Comparison of ENCODE assay signal across 8 cellular contexts in the genomic region with DNA sequence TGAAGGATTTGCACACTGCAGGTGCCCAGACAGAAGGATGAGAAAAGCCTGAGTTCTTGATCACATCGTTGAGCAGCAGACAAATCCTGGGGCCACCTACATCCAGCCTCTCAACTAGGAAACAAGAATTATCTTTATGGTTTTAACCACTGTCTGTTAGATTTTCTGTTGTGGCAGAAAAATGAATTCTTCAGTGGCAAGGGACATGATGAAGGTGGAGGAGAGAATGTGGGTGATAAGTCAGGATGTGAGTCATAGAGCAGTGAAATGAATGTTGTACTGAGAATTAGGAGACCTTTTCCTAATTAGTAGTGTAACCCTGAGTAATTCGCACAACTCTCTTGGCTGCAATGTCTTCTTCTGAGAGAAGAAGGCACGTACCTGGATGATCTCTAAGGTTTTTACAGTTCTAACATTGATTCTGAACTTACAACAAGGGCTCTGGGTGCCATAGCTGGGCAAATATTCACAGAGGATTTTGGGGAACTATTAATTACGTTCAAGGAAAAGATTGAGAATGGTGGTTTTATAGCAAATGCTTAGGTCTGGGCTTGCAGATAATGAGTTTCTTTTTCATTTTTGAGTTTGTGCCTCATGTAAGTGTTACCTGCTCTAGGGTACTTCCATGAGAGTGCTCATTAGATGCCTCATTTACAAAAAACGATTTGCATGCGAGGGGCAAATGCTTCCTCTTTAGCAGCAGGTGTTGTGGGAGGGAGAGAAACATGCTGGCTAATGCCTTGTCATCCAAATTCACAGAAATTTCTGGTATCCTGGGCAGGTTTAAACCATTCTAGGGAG.
DNase-seq lines count a peak whose midpoint lies in the region; ATAC-seq and TF ChIP-seq lines count a peak whose summit lies in the region.

No MANE protein-coding gene starts in this region.

- no peak overlapping the region; the same call in 1 of the 2 replicates for H3K4me3 ChIP-seq in GM12864 (ENCODE audit: low read depth, low read length)

- ATAC-seq in GM21786 (IDR thresholded peaks at IDR 0.05; ENCODE audit: unreplicated experiment) (peak; percentile 65), left lobe of liver (no peak)

- TF ChIP-seq CTCF in GM12864 (IDR thresholded peaks at IDR 0.05; ENCODE audit: low read depth, low read length, missing control alignments), result no peak

- DNase-seq in GM12864 (ENCODE audit: low read depth) (peak; percentile 30), NOMO-1 treated with DMSO at 0.1 percent for 48 hours (lab: John Stamatoyannopoulos, UW; ENCODE audit: unreplicated experiment) (peak; percentile 40), germinal center (ENCODE audit: low spot score) (peak; percentile 39), NCI-H187 treated with DMSO at 0.1 percent for 48 hours (lab: John Stamatoyannopoulos, UW) (no peak), D341Med (ENCODE audit: low spot score) (no peak), NCI-H146 treated with DMSO at 0.1 percent for 48 hours (lab: John Stamatoyannopoulos, UW; ENCODE audit: unreplicated experiment) (no peak), left lobe of liver (ENCODE audit: low spot score) (no peak)

Comparison
In these comparisons a context has a peak if more than half of its experiments do, and no peak if none do; other contexts are left out.
1. DNase-seq: peak in GM12864 (single experiment), NOMO-1 treated with DMSO at 0.1 percent for 48 hours (single experiment) and germinal center (single experiment); none in NCI-H187 treated with DMSO at 0.1 percent for 48 hours (single experiment), D341Med (single experiment), NCI-H146 treated with DMSO at 0.1 percent for 48 hours (single experiment) and left lobe of liver (single experiment).